In genomic region chr15:80317389-80318169, GRCh38 we compare ENCODE assay signal across 10 cellular contexts.
DNase-seq lines count a peak whose midpoint lies in the region; ATAC-seq and TF ChIP-seq lines count a peak whose summit lies in the region.
"Had no signal": no experiment of that assay in that cellular context is flagged by ENCODE, and none has a peak within 500 bp of the region (broad histone marks: within the 10 kb centered on the region; RNA-seq: fewer than 3 reads in every experiment).

No MANE protein-coding gene starts in this region.

- no peak for TF ChIP-seq CTCF in A673 (conservative IDR thresholded peaks at IDR 0.05; ENCODE audit: low read depth, low read length)
- TF ChIP-seq CTCF in body of pancreas (IDR thresholded peaks at IDR 0.05), result no peak
- TF ChIP-seq CTCF in glutamatergic neuron (IDR thresholded peaks at IDR 0.05; ENCODE audit: partially characterized antibody, unreplicated experiment), result no peak

- TF ChIP-seq POLR2A in body of pancreas (IDR thresholded peaks at IDR 0.05), result no peak

- H3K36me3 Mint-ChIP-seq in glutamatergic neuron (ENCODE audit: unreplicated experiment), result no peaks in the 10 kb centered on the region

- CTCF ChIA-PET in A673 (lab: Charles Lee), result no interaction called here

- H3K4me3 Mint-ChIP-seq in glutamatergic neuron (ENCODE audit: unreplicated experiment), result no peak overlapping the region

- H3K4me1 Mint-ChIP-seq in glutamatergic neuron (ENCODE audit: low read depth, unreplicated experiment), result no peaks in the 10 kb centered on the region

- no peaks in the 10 kb centered on the region for H3K9me3 Mint-ChIP-seq in glutamatergic neuron (ENCODE audit: unreplicated experiment)

- H3K36me3 ChIP-seq in A673 (ENCODE audit: insufficient read depth, low read length, poor library complexity, severe bottlenecking), result no peaks in the 10 kb centered on the region
- H3K36me3 ChIP-seq in body of pancreas (replicated peaks in 1 of 2; ENCODE audit: insufficient read depth in 1 of 2, low read depth in 2 of 2), result no peaks in the 10 kb centered on the region
- H3K36me3 ChIP-seq: pancreas had no signal

- BruUV-seq in A673 (replicated peaks; lab: Mats Ljungman, UMichigan), result no TSS peak

- H3K27me3 Mint-ChIP-seq in glutamatergic neuron (ENCODE audit: unreplicated experiment), result no peaks in the 10 kb centered on the region

- POLR2A ChIA-PET in A673 (lab: Charles Lee; ENCODE audit: low non-redundant PET), result no interaction called here

- H3K9me3 ChIP-seq in A673 (ENCODE audit: low read depth, low read length, poor library complexity, severe bottlenecking), result no peaks in the 10 kb centered on the region
- no peaks in the 10 kb centered on the region for H3K9me3 ChIP-seq in body of pancreas
- H3K9me3 ChIP-seq: pancreas had no signal

- ATAC-seq in HG03432 (IDR thresholded peaks at IDR 0.05; ENCODE audit: unreplicated experiment) (peak; percentile 57), body of pancreas (peak; percentile 60), GM19395 (IDR thresholded peaks at IDR 0.05; ENCODE audit: unreplicated experiment) (no peak), left lobe of liver (no peak)

- no peaks in the 10 kb centered on the region for H3K4me1 ChIP-seq in A673 (ENCODE audit: insufficient read depth, low read length, poor library complexity, severe bottlenecking)
- H3K4me1 ChIP-seq in body of pancreas, result no peaks in the 10 kb centered on the region
- H3K4me1 ChIP-seq: pancreas had no signal

- H3K27ac ChIP-seq in A673 (ENCODE audit: low read depth, low read length, poor library complexity, severe bottlenecking), result no peak overlapping the region
- H3K27ac ChIP-seq in body of pancreas, result no peak overlapping the region
- H3K27ac ChIP-seq: pancreas had no signal

- intact Hi-C loops in A673 (cut with micrococcal nuclease; ENCODE audit: unreplicated experiment), result no loop called here
- intact Hi-C loops in body of pancreas (cut with DNase I), result no loop called here

- no peak overlapping the region for H3K27ac Mint-ChIP-seq in glutamatergic neuron (ENCODE audit: unreplicated experiment)

- H3K27me3 ChIP-seq in A673 (replicated peaks; ENCODE audit: insufficient read depth, low read depth, low read length, poor library complexity) (peaks cover 10% of the 10 kb centered on the region), body of pancreas (no peaks in the 10 kb centered on the region)
- H3K27me3 ChIP-seq: pancreas had no signal

- 72 to 73% methylated on average over 6 to 8 of the region's 8 CpGs for WGBS in body of pancreas, 2 donors

- H3K4me3 ChIP-seq in A673 (ENCODE audit: low read depth, low read length, poor library complexity, severe bottlenecking) (no peak overlapping the region), body of pancreas (no peak overlapping the region)
- H3K4me3 ChIP-seq: pancreas had no signal

- DNase-seq in A673 (ENCODE audit: low spot score) (peak; percentile 6), body of pancreas (peak in 2 of 4 donors; percentile 9 to 33), iris pigment epithelial cell (ENCODE audit: low read depth) (peak; percentile 78), NCI-H187 (lab: John Stamatoyannopoulos, UW) (no peak), glutamatergic neuron (no peak), left lobe of liver (ENCODE audit: low spot score) (no peak)
- DNase-seq: NCI-H1436 treated with DMSO at 0.1 percent for 48 hours, pancreas had no signal

Comparison
In these comparisons a context has a peak if more than half of its experiments do, and no peak if none do; other contexts are left out.
1. DNase-seq: peak in A673 (single experiment) and iris pigment epithelial cell (single experiment); none in NCI-H187 (0 of 2), glutamatergic neuron (single experiment) and left lobe of liver (single experiment).
2. ATAC-seq: peak in HG03432 (single experiment) and body of pancreas (single experiment); none in GM19395 (single experiment) and left lobe of liver (single experiment).